In genomic region chr19:16542045-16542893, GRCh38 we compare ENCODE assay signal across 8 cellular contexts. TPM values are rescaled to one million over a fixed set of nuclear protein-coding genes. Genes with fewer than 3 reads are reported as not detected.
DNase-seq lines count a peak whose midpoint lies in the region; ATAC-seq and TF ChIP-seq lines count a peak whose summit lies in the region.

A gene with protein sequence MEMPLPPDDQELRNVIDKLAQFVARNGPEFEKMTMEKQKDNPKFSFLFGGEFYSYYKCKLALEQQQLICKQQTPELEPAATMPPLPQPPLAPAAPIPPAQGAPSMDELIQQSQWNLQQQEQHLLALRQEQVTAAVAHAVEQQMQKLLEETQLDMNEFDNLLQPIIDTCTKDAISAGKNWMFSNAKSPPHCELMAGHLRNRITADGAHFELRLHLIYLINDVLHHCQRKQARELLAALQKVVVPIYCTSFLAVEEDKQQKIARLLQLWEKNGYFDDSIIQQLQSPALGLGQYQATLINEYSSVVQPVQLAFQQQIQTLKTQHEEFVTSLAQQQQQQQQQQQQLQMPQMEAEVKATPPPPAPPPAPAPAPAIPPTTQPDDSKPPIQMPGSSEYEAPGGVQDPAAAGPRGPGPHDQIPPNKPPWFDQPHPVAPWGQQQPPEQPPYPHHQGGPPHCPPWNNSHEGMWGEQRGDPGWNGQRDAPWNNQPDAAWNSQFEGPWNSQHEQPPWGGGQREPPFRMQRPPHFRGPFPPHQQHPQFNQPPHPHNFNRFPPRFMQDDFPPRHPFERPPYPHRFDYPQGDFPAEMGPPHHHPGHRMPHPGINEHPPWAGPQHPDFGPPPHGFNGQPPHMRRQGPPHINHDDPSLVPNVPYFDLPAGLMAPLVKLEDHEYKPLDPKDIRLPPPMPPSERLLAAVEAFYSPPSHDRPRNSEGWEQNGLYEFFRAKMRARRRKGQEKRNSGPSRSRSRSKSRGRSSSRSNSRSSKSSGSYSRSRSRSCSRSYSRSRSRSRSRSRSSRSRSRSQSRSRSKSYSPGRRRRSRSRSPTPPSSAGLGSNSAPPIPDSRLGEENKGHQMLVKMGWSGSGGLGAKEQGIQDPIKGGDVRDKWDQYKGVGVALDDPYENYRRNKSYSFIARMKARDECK (minus strand): TSS chr19:16542437. CDS start chr19:16542378, 59 bp downstream.

- H3K4me3 ChIP-seq in kidney epithelial cell (ENCODE audit: low read depth, low read length) = peak within 1 kb of the TSS; percentile 99

- H3K27me3 ChIP-seq in kidney epithelial cell (ENCODE audit: control insufficient read depth, insufficient read depth, low read length) = no peaks in the 10 kb centered on the region

- ATAC-seq in HG03439 (IDR thresholded peaks at IDR 0.05; ENCODE audit: unreplicated experiment) = peak; percentile 63

- no peak for TF ChIP-seq CTCF in kidney epithelial cell (IDR thresholded peaks at IDR 0.05; ENCODE audit: insufficient read depth, low read length, poor library complexity, severe bottlenecking)

- DNase-seq in Ammon's horn (ENCODE audit: low spot score) (peak; percentile 95), GM19238 (ENCODE audit: insufficient read length, low spot score) (peak; percentile 89), NCI-H510A treated with DMSO at 0.1 percent for 48 hours (lab: John Stamatoyannopoulos, UW) (peak; percentile 88), cerebellum (ENCODE audit: low spot score) (peak; percentile 96), kidney epithelial cell (ENCODE audit: low read depth) (peak; percentile 58)
- peak; percentile 87 to 88 for DNase-seq in activated CD4-positive, alpha-beta T cell treated with anti-CD3 and anti-CD28 coated beads for 24 hours (ENCODE audit: low read depth in 2 of 2)
- peak; percentile 96 for DNase-seq in stimulated activated CD4-positive, alpha-beta T cell treated with anti-CD3 and anti-CD28 coated beads, Interleukin-15, amount 100 ng/mL, for 24 hours

- H3K36me3 ChIP-seq in kidney epithelial cell (ENCODE audit: control insufficient read depth, insufficient read depth, low read length) = peaks cover 4% of the 10 kb centered on the region

RNA-seq across cellular contexts. Expression of the gene that starts here (rescaled TPM):
- 12.8 TPM for total RNA-seq in cerebellum
- total RNA-seq in kidney epithelial cell = 10.3 and 17.2 TPM in 2 replicates

Comparison
In these comparisons a context has a peak if more than half of its experiments do, and no peak if none do; other contexts are left out.
1. Peak in every context shown above with its lines: DNase-seq, ATAC-seq and H3K4me3 ChIP-seq.